In the genomic region with DNA sequence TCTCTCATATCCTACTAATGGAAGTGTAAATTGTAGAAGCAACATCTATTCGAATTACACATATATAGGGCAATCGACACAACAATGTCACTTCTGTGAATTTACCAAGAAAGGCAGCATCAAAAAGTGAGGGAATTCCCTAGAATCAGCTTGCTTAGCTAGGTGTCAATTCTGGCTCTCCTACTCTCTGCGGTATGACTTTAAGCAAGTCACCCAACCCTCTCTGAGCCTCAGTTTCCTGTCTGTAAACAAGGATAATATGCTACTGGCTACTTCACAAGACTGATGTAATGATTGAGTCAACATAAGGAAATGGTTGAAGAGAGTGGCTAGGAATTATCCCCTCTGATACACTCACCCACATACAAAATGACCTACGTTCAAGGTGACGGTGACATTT, we compare ENCODE assay signal across 18 cellular contexts. TPM values are rescaled to one million over a fixed set of nuclear protein-coding genes. Genes with fewer than 3 reads are reported as not detected.
DNase-seq lines count a peak whose midpoint lies in the region; ATAC-seq and TF ChIP-seq lines count a peak whose summit lies in the region.
"Had no signal": no experiment of that assay in that cellular context is flagged by ENCODE, and none has a peak within 500 bp of the region (broad histone marks: within the 10 kb centered on the region; RNA-seq: fewer than 3 reads in every experiment).

No MANE protein-coding gene starts in this region.

- peaks cover 11% of the 10 kb centered on the region for H3F3A ChIP-seq in DOHH2 (ENCODE audit: control insufficient read depth, insufficient read depth)

- H3K4me2 ChIP-seq in BLaER1 (peak overlapping the region; percentile 80), DOHH2 (ENCODE audit: low read length) (peak overlapping the region; percentile 67)
- H3K4me2 ChIP-seq: SK-N-SH had no signal

- no peak for TF ChIP-seq POLR2A in lower leg skin (IDR thresholded peaks at IDR 0.05)

- intact Hi-C loops in lower leg skin (cut with DNase I; ENCODE audit: low total_unique reads), result no loop called here

- H3K36me3 Mint-ChIP-seq in effector memory CD8-positive, alpha-beta T cell (ENCODE audit: insufficient read depth), result peaks cover 7% of the 10 kb centered on the region

- peak overlapping the region in 1 of 2 donors; percentile 19 for H3K4me3 Mint-ChIP-seq in effector memory CD8-positive, alpha-beta T cell

- no peaks in the 10 kb centered on the region for H3K9me2 ChIP-seq in DOHH2 (replicated peaks; ENCODE audit: control insufficient read depth, low read length)
- H3K9me2 ChIP-seq: SK-N-SH had no signal

- DNase-seq in SKM-1 treated with dmso at 0.1 percent for 144 hours (lab: John Stamatoyannopoulos, UW; ENCODE audit: unreplicated experiment) (peak; percentile 56), lower leg skin (ENCODE audit: low spot score in 2 of 2) (no peak)
- DNase-seq in effector memory CD8-positive, alpha-beta T cell, result no peak
- DNase-seq: cortex of kidney, DMS53, erythroblast, mammary epithelial cell, NCI-H1930, NCI-H524, SK-N-SH had no signal

- H3K27ac ChIP-seq in BLaER1 (no peak overlapping the region), DOHH2 (ENCODE audit: low read depth, low read length) (peak overlapping the region; percentile 81)
- H3K27ac ChIP-seq: VCaP had no signal

- H3K36me3 ChIP-seq in BLaER1, result peaks cover 45% of the 10 kb centered on the region
- peaks cover 35% of the 10 kb centered on the region for H3K36me3 ChIP-seq in DOHH2 (ENCODE audit: control insufficient read depth, low read length)

- H3K79me2 ChIP-seq in DOHH2 (ENCODE audit: control insufficient read depth, low read length), result peaks cover 85% of the 10 kb centered on the region

- H3K4me1 Mint-ChIP-seq in effector memory CD8-positive, alpha-beta T cell (ENCODE audit: low read depth in 2 of 2), result peaks cover 58 to 62% of the 10 kb centered on the region in 2 donors

- peaks cover 42% of the 10 kb centered on the region for H3K4me1 ChIP-seq in BLaER1
- peaks cover 65% of the 10 kb centered on the region for H3K4me1 ChIP-seq in DOHH2 (ENCODE audit: control insufficient read depth, low read length)

- H3K9me3 ChIP-seq in BLaER1, result peaks cover 7% of the 10 kb centered on the region
- no peaks in the 10 kb centered on the region for H3K9me3 ChIP-seq in DOHH2 (ENCODE audit: control insufficient read depth, insufficient read depth, low read length)
- H3K9me3 ChIP-seq: ascending aorta, SK-N-SH had no signal

- WGBS in lower leg skin, 2 donors, result 73 to 82% methylated on average over 5 of the region's 5 CpGs

- no peaks in the 10 kb centered on the region for H3K27me3 Mint-ChIP-seq in effector memory CD8-positive, alpha-beta T cell

- H3K9me3 Mint-ChIP-seq in effector memory CD8-positive, alpha-beta T cell, result no peaks in the 10 kb centered on the region

- TF ChIP-seq CTCF in DOHH2 (IDR thresholded peaks at IDR 0.05; ENCODE audit: low read depth, low read length, poor library complexity, severe bottlenecking) (no peak), lower leg skin (IDR thresholded peaks at IDR 0.05) (no peak)

- H3K27me3 ChIP-seq in BLaER1, result no peaks in the 10 kb centered on the region
- no peaks in the 10 kb centered on the region for H3K27me3 ChIP-seq in DOHH2 (ENCODE audit: control insufficient read depth, low read length)
- H3K27me3 ChIP-seq: ascending aorta had no signal

- H3K27ac Mint-ChIP-seq in effector memory CD8-positive, alpha-beta T cell, result peak overlapping the region in 1 of 2 donors; percentile 50

- ATAC-seq in effector memory CD8-positive, alpha-beta T cell (replicated peaks), result peak; percentile 31
- ATAC-seq in HG02623 (IDR thresholded peaks at IDR 0.05; ENCODE audit: unreplicated experiment) (no peak), HG03442 (IDR thresholded peaks at IDR 0.05; ENCODE audit: unreplicated experiment) (no peak), HG02840 (IDR thresholded peaks at IDR 0.05; ENCODE audit: low FRiP score, unreplicated experiment) (no peak)
- ATAC-seq: Panc1 had no signal

- H4K20me1 ChIP-seq in BLaER1, result peaks cover 86% of the 10 kb centered on the region
- peaks cover 22% of the 10 kb centered on the region for H4K20me1 ChIP-seq in DOHH2 (ENCODE audit: control insufficient read depth, insufficient read depth, low read depth, low read length)

- no peak overlapping the region for H3K4me3 ChIP-seq in BLaER1
- H3K4me3 ChIP-seq in DOHH2 (ENCODE audit: low read length), result peak overlapping the region; percentile 51
- H3K4me3 ChIP-seq in lower leg skin (ENCODE audit: low read depth, poor library complexity, severe bottlenecking), result no peak overlapping the region
- H3K4me3 ChIP-seq: ascending aorta had no signal

- H3K9ac ChIP-seq in BLaER1, result no peak overlapping the region
- H3K9ac ChIP-seq: SK-N-SH had no signal

RNA-seq across cellular contexts. Expression of a gene that starts 19.4 kb away (rescaled TPM):
- 100 to 1,000 TPM in 1 of 4 donors, 10 to 100 TPM in 3; 65.5 to 104 (median 76.2) TPM for total RNA-seq in lower leg skin
